15 cellular contexts compared by ENCODE assay signal in the genomic region with DNA sequence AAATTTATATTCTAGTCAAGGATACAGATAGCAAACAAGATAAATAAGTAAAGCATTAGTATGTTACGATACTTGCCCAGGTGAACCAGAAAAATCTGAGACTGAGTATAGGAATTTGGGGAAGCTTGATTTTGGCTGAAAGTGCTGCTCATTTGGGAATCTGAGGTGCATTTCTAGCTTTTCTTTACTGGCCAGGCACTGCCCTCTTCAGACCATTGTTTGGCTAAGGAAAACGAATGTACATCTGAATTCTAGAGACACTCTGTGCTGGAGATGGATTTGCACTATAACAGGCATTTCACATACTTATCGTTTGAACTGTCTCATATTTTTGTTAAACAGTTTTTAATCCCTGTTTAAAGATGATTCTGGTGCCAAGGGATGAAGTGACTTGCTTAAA. TPM values are rescaled to one million over a fixed set of nuclear protein-coding genes. Genes with fewer than 3 reads are reported as not detected.
DNase-seq lines count a peak whose midpoint lies in the region; ATAC-seq and TF ChIP-seq lines count a peak whose summit lies in the region.
"Had no signal": no experiment of that assay in that cellular context is flagged by ENCODE, and none has a peak within 500 bp of the region (broad histone marks: within the 10 kb centered on the region; RNA-seq: fewer than 3 reads in every experiment).

No MANE protein-coding gene starts in this region.

- no peaks in the 10 kb centered on the region; the same call in 1 of the 2 replicates for H3K27me3 Mint-ChIP-seq in HFFc6 (ENCODE audit: insufficient read depth)
- no peaks in the 10 kb centered on the region for H3K27me3 Mint-ChIP-seq in naive thymus-derived CD8-positive, alpha-beta T cell

- no peak overlapping the region for H3K4me3 Mint-ChIP-seq in HFFc6
- peak overlapping the region in 1 of 10 donors; percentile 12 for H3K4me3 Mint-ChIP-seq in naive thymus-derived CD8-positive, alpha-beta T cell
- H3K4me3 Mint-ChIP-seq: activated T-helper 1 cell treated with anti-CD3 and anti-CD28 coated beads, Interleukin-12 subunit alpha, Interleukin-12 subunit beta, Interleukin-2, Interleukin-4 antibody, amounts not matched to agents 30 ng/mL and 10 ng/mL and 1 ng/mL, durations not matched to agents 14 hours and 24 hours and 36 hours; neural progenitor cell had no signal

- H3K36me3 ChIP-seq in BJ (ENCODE audit: control insufficient read depth, insufficient read depth, low read length), result no peaks in the 10 kb centered on the region
- H3K36me3 ChIP-seq: neural progenitor cell had no signal

- ATAC-seq in naive thymus-derived CD8-positive, alpha-beta T cell, result no peak
- ATAC-seq in GM21576 (IDR thresholded peaks at IDR 0.05; ENCODE audit: unreplicated experiment) (no peak), HG03139 (IDR thresholded peaks at IDR 0.05; ENCODE audit: unreplicated experiment) (no peak)
- ATAC-seq: left lobe of liver had no signal

- DNase-seq in BJ (ENCODE audit: low read depth) (no peak), HFFc6 (no peak), cerebellum (ENCODE audit: low spot score) (peak; percentile 44), ureter (ENCODE audit: low spot score) (no peak), NCI-H187 treated with DMSO at 0.1 percent for 48 hours (lab: John Stamatoyannopoulos, UW) (no peak)
- no peak for DNase-seq in naive thymus-derived CD8-positive, alpha-beta T cell
- DNase-seq: activated CD4-positive, alpha-beta T cell treated with anti-CD3 and anti-CD28 coated beads for 4 hours; COR-L47 had no signal

- H3K36me3 Mint-ChIP-seq in HFFc6 (ENCODE audit: low read depth), result peaks cover 10% of the 10 kb centered on the region
- peaks cover 0 to 52% (median 0%) of the 10 kb centered on the region in 3 donors for H3K36me3 Mint-ChIP-seq in naive thymus-derived CD8-positive, alpha-beta T cell

- CTCF ChIA-PET in BJ (lab: Yijun Ruan, JAX), result interaction anchor here (0.6 kb wide), 1 partner anchor 81 kb away, joined by 3 read pairs; no protein-coding TSS in a partner anchor

- peaks cover 76% of the 10 kb centered on the region for H3K4me1 Mint-ChIP-seq in HFFc6 (ENCODE audit: low read depth)
- H3K4me1 Mint-ChIP-seq in naive thymus-derived CD8-positive, alpha-beta T cell, result peaks cover 54 to 95% (median 90%) of the 10 kb centered on the region in 4 donors

- POLR2A ChIA-PET in BJ (lab: Charles Lee), result no interaction called here
- POLR2A ChIA-PET in naive thymus-derived CD8-positive, alpha-beta T cell (lab: Charles Lee), result interaction anchor here (0.9 kb wide), 1 partner anchor 18 kb away, joined by 4 read pairs; no protein-coding TSS in a partner anchor

- no peaks in the 10 kb centered on the region for H3K27me3 ChIP-seq in BJ (ENCODE audit: control insufficient read depth, insufficient read depth, low read length)
- H3K27me3 ChIP-seq: neural progenitor cell had no signal

- H3K4me3 ChIP-seq in BJ (ENCODE audit: low read depth, low read length), result no peak overlapping the region
- H3K4me3 ChIP-seq: HAP-1, neural progenitor cell, smooth muscle cell had no signal

- H3K9me3 Mint-ChIP-seq in HFFc6, result no peaks in the 10 kb centered on the region
- H3K9me3 Mint-ChIP-seq in naive thymus-derived CD8-positive, alpha-beta T cell, result no peaks in the 10 kb centered on the region
- H3K9me3 Mint-ChIP-seq: activated T-helper 1 cell treated with anti-CD3 and anti-CD28 coated beads, Interleukin-12 subunit alpha, Interleukin-12 subunit beta, Interleukin-2, Interleukin-4 antibody, amounts not matched to agents 30 ng/mL and 10 ng/mL and 1 ng/mL, durations not matched to agents 14 hours and 24 hours and 36 hours had no signal

- 0 out of 2 replicates have a peak overlapping the region, but pooled peaks have one; percentile 13 for H3K27ac Mint-ChIP-seq in HFFc6
- H3K27ac Mint-ChIP-seq in naive thymus-derived CD8-positive, alpha-beta T cell, result peak overlapping the region in 6 of 10 donors; percentile 4 to 84 (median 43)
- H3K27ac Mint-ChIP-seq: activated T-helper 1 cell treated with anti-CD3 and anti-CD28 coated beads, Interleukin-12 subunit alpha, Interleukin-12 subunit beta, Interleukin-2, Interleukin-4 antibody, amounts not matched to agents 30 ng/mL and 10 ng/mL and 1 ng/mL, durations not matched to agents 14 hours and 24 hours and 36 hours; neural progenitor cell had no signal

- peak; percentile 18; the same call in 1 of the 2 replicates for TF ChIP-seq CTCF in BJ (IDR thresholded peaks at IDR 0.05; ENCODE audit: insufficient read depth, low read depth, low read length)
- no peak for TF ChIP-seq CTCF in HFFc6 (IDR thresholded peaks at IDR 0.05)

RNA-seq across cellular contexts. Expression of a gene that starts 23.4 kb away (rescaled TPM):
- 9.3 and 16.0 TPM in 2 replicates for polyA plus RNA-seq in BJ (2011; rRNA removed)
- 28.5 and 50.6 TPM in 2 replicates for polyA minus RNA-seq in BJ (2011; rRNA and poly(A)+ RNA removed)
- total RNA-seq in HFFc6 (2021; fragmentation: NEBNext Ultra II Directional; extraction: Animal tissue kit (Norgen Biotek cat#: 25700)), result 10 to 100 TPM; 46.1 to 51.2 (median 49.2) TPM
- total RNA-seq in cerebellum (39.1 TPM), ureter (119 TPM)
- 100 to 1,000 TPM; 123 TPM for total RNA-seq in naive thymus-derived CD8-positive, alpha-beta T cell
- polyA plus RNA-seq in naive thymus-derived CD8-positive, alpha-beta T cell, result 10 to 100 TPM; 21.2 to 32.0 (median 28.9) TPM
